ENCODE assay signal across 21 cellular contexts in the genomic region with DNA sequence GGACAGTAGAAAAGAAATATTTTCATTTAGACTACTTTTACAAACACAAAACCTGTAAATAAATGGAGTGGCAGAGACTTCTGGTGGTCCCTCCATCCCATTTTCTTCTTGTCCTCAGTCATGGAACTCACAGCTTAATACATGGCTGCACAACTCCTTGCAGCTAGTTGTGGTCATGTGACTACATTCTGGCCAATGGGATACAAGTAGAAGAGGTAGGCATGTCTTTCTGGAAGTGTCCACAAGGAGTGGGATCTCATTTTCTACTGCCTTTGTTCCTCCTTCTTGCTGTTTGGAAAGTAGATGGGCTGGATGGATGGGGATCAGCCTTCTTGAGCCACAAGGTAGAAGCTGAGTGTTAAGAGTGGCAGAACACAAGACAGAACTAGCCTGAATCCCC.
A peak's percentile ranks its signal among the peaks of the same experiment; 100 is the strongest.
DNase-seq lines count a peak whose midpoint lies in the region; ATAC-seq and TF ChIP-seq lines count a peak whose summit lies in the region.
"Had no signal": no experiment of that assay in that cellular context is flagged by ENCODE, and none has a peak within 500 bp of the region (broad histone marks: within the 10 kb centered on the region; RNA-seq: fewer than 3 reads in every experiment).

No MANE protein-coding gene starts in this region.

- peak; percentile 42 for ATAC-seq in HG03280 (IDR thresholded peaks at IDR 0.05; ENCODE audit: unreplicated experiment)
- no peak for ATAC-seq in HG03039 (IDR thresholded peaks at IDR 0.05; ENCODE audit: unreplicated experiment)
- no peak for ATAC-seq in HG03097 (IDR thresholded peaks at IDR 0.05; ENCODE audit: low FRiP score, unreplicated experiment)
- ATAC-seq: left lung, right cardiac atrium, upper lobe of right lung had no signal

- TF ChIP-seq POLR2A in erythroblast (IDR thresholded peaks at IDR 0.05; ENCODE audit: low read length), result no peak

- DNase-seq in RKO (ENCODE audit: low spot score), result peak; percentile 10
- DNase-seq in erythroblast (lab: John Stamatoyannopoulos, UW), result peak; percentile 10 to 11
- DNase-seq in DMS 273 treated with DMSO at 0.1 percent for 48 hours (lab: John Stamatoyannopoulos, UW), result no peak
- no peak for DNase-seq in mucosa of gallbladder (ENCODE audit: low spot score)
- DNase-seq: activated CD4-positive, alpha-beta T cell treated with anti-CD3 and anti-CD28 coated beads, Interleukin-2, amount 50 U/mL, for 1 hour; activated CD4-positive, CD25-positive, alpha-beta regulatory T cell; activated effector memory CD4-positive, alpha-beta T cell treated with Interleukin-2 at 50 U/mL for 16 hours; activated T-cell treated with anti-CD3 and anti-CD28 coated beads, Interleukin-2, amount 50 U/mL, for 1 hour; DND-41; H9; hippocampal formation; left lung; mesenchymal stem cell; right cardiac atrium; stimulated activated CD4-positive, alpha-beta T cell treated with anti-CD3 and anti-CD28 coated beads, Interleukin-1b, Interleukin-23, amount 100 ng/mL, for 48 hours; stimulated activated naive CD4-positive, alpha-beta T cell treated with Interleukin-2 at 50 U/mL for 16 hours; upper lobe of right lung had no signal

- TF ChIP-seq CTCF in GM12873 (IDR thresholded peaks at IDR 0.05; ENCODE audit: insufficient read depth, low read depth, low read length, missing control alignments), result peak; percentile 5

Comparison
In these comparisons a context has a peak if more than half of its experiments do, and no peak if none do; other contexts are left out.
1. DNase-seq: peak in RKO (single experiment) and erythroblast (2 of 2); none in DMS 273 treated with DMSO at 0.1 percent for 48 hours (single experiment) and mucosa of gallbladder (single experiment).